In genomic region chr12:115553622-115554021, GRCh38 we compare ENCODE assay signal across 27 cellular contexts.
"Had no signal": no experiment of that assay in that cellular context is flagged by ENCODE, and none has a peak within 500 bp of the region (broad histone marks: within the 10 kb centered on the region; RNA-seq: fewer than 3 reads in every experiment).

No MANE protein-coding gene starts in this region.

- H3K4me3 ChIP-seq: coronary artery, dorsolateral prefrontal cortex, gastrocnemius medialis had no signal

- ATAC-seq: activated CD4-positive, CD25-positive, alpha-beta regulatory T cell treated with anti-CD3 and anti-CD28 coated beads, Interleukin-2, amount 50 U/mL, for 24 hours; activated CD8-positive, alpha-beta T cell treated with anti-CD3 and anti-CD28 coated beads for 36 hours; activated T-cell treated with anti-CD3 and anti-CD28 coated beads, Interleukin-2, amount 50 U/mL, for 4 hours; activated T-helper 17 cell treated with anti-CD3 and anti-CD28 coated beads, Interleukin-2, amount 50 U/mL, for 72 hours; esophagus mucosa; gastrocnemius medialis; T-helper 17 cell had no signal

- H3K4me1 ChIP-seq: gastrocnemius medialis had no signal

- H3K36me3 ChIP-seq: brain microvascular endothelial cell, gastrocnemius medialis, WERI-Rb-1 had no signal

- DNase-seq: activated B cell treated with CpG ODN at 0.5 μM for 24 hours; activated CD4-positive, alpha-beta T cell treated with anti-CD3 and anti-CD28 coated beads for 48 hours; activated CD4-positive, alpha-beta T cell treated with anti-CD3 and anti-CD28 coated beads, Interleukin-2, amount 50 U/mL, for 1 hour; activated CD4-positive, alpha-beta T cell treated with anti-CD3 and anti-CD28 coated beads, Interleukin-2, amount 50 U/mL, for 48 hours; activated CD8-positive, alpha-beta memory T cell treated with anti-CD3 and anti-CD28 coated beads for 24 hours; activated CD8-positive, alpha-beta T cell treated with anti-CD3 and anti-CD28 coated beads for 36 hours; activated effector memory CD4-positive, alpha-beta T cell treated with Interleukin-2 at 50 U/mL for 16 hours; activated gamma-delta T cell treated with Interleukin-2 at 50 U/mL for 16 hours; activated naive CD4-positive, alpha-beta T cell treated with anti-CD3 and anti-CD28 coated beads, Interleukin-2, amount 50 U/mL, for 16 hours; activated naive CD4-positive, alpha-beta T cell treated with Interleukin-2 at 50 U/mL for 16 hours; activated T-cell treated with anti-CD3 and anti-CD28 coated beads, Interleukin-2, amount 50 U/mL, for 4 hours; amniotic stem cell; anterior cingulate cortex; brain microvascular endothelial cell; dorsolateral prefrontal cortex; effector memory CD4-positive, alpha-beta T cell; endodermal cell; foreskin fibroblast; gastrocnemius medialis; T-helper 1 cell; T-helper 17 cell; T1000; WERI-Rb-1 had no signal

- H3K27me3 ChIP-seq: brain microvascular endothelial cell, dorsolateral prefrontal cortex, gastrocnemius medialis had no signal

- H3K27ac ChIP-seq: brain microvascular endothelial cell, coronary artery, dorsolateral prefrontal cortex, gastrocnemius medialis, WERI-Rb-1 had no signal
